Comparison of ENCODE assay signal across 1 cellular context in the genomic region with DNA sequence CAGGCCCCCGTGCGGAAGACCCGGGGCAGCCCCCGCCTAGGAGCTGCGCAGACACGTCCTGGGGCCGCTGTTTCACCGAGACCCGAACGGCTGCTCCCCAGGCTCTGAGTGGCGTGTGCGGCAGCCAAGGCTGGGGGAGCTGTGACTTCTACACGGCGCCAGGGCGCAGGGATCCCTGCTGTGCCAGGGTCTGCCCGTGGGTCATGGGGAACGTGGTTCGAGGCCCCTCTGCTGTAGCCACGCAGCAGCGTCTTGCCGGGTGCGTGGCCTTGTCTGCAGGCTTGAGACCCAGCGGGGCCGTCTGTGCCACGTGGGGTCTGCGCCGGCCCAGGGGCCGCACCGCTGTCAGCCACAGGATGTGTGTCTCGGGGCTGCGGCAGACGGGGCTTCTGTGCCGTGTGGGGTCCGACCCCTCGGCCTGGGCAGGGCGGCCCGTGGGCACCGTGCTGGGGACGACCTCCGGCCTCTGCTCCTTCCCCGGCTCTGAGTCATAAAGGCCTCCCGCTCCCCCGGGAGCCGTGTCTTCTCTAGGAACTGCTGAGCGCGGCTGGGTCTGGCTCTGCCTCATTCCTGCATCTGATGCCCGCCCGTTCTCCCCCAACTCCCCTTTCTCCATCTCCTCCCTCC.
TF ChIP-seq lines count a peak whose summit lies in the region.

No MANE protein-coding gene starts in this region.

TF ChIP-seq in IMR-90, 13 proteins besides CTCF, POLR2A, EP300 and RAD21:
- TF ChIP-seq CHD1 (IDR thresholded peaks at IDR 0.05; ENCODE audit: low read depth, low read length) (no peak), RCOR1 (IDR thresholded peaks at IDR 0.05; ENCODE audit: insufficient replicate concordance, low read length) (no peak), MAZ (IDR thresholded peaks at IDR 0.05; ENCODE audit: borderline replicate concordance, low read depth, low read length) (no peak), BHLHE40 (IDR thresholded peaks at IDR 0.05; ENCODE audit: low read depth, low read length) (no peak), MXI1 (IDR thresholded peaks at IDR 0.05; ENCODE audit: borderline replicate concordance, low read depth, low read length) (0 out of 2 replicates have a peak, but pooled peaks have one; percentile 40)
